8 cellular contexts compared by ENCODE assay signal in the genomic region with DNA sequence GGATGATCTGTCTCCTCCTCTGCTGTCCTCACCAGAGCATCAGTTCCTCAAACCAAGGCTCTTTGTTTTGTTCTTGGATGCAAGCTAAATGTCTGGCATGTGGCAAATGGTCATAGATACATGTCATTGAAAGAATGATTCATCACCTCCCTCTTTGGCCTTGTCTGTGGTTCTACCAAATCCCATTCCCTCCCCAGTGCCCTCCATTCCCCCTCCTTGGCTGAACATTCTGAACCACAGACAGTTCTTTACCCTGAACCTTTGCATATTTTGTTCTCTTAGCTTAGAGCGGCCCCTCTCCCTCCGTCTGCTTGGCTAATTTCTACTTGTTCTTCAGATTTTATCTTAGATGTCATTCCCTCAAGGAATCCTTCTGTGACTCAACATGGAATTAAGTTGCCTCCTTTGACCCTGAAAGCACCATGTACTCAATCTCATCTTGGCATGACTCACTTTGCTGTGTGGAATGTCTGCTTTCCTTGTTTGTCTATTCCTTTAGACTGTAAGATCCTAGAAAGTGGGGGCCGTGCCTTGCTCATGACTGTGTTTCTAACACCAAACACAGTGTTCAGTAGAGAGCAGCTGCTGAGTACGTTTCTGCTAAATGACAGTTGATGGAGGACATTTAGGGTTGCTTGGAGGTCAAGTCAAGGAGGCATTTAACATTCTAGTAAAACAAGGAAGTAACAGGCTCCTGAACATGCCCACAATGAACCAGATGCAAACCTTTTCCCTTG. TPM values are rescaled to one million over a fixed set of nuclear protein-coding genes. Genes with fewer than 3 reads are reported as not detected.
DNase-seq lines count a peak whose midpoint lies in the region; ATAC-seq and TF ChIP-seq lines count a peak whose summit lies in the region.

No MANE protein-coding gene starts in this region.

- no peaks in the 10 kb centered on the region for H3K79me2 ChIP-seq in OCI-LY3 (ENCODE audit: low read length)
- H3K79me2 ChIP-seq in parathyroid adenoma: no peaks in the 10 kb centered on the region

- DNase-seq in Daoy (ENCODE audit: low read depth): peak; percentile 91
- peak; percentile 98 for DNase-seq in epithelial cell of proximal tubule (ENCODE audit: low read depth)
- DNase-seq in NCI-H187 treated with DMSO at 0.1 percent for 48 hours (lab: John Stamatoyannopoulos, UW): no peak
- DNase-seq in globus pallidus (ENCODE audit: low spot score): no peak
- DNase-seq in activated CD4-positive, alpha-beta T cell treated with anti-CD3 and anti-CD28 coated beads, Interleukin-2, amount 50 U/mL, for 1 hour: no peak

- H3K4me3 ChIP-seq in OCI-LY3 (ENCODE audit: low read length): peak overlapping the region; percentile 48
- H3K4me3 ChIP-seq in epithelial cell of proximal tubule (ENCODE audit: low read depth, low read length): no peak overlapping the region
- no peak overlapping the region for H3K4me3 ChIP-seq in parathyroid adenoma (ENCODE audit: low read depth, low read length)

- peaks cover 9% of the 10 kb centered on the region; the same call in 1 of the 2 replicates for H4K20me1 ChIP-seq in OCI-LY3 (ENCODE audit: insufficient read depth, low read length)

- peak overlapping the region; percentile 56 for H3K27ac ChIP-seq in OCI-LY3 (ENCODE audit: low read length)
- peak overlapping the region; percentile 26 for H3K27ac ChIP-seq in parathyroid adenoma

- H3K9ac ChIP-seq in OCI-LY3 (ENCODE audit: low read length): peak overlapping the region; percentile 7; the same call in 1 of the 2 replicates
- no peak overlapping the region for H3K9ac ChIP-seq in parathyroid adenoma

- H3K36me3 ChIP-seq in OCI-LY3 (replicated peaks; ENCODE audit: low read depth, low read length) (peaks cover 3% of the 10 kb centered on the region), parathyroid adenoma (ENCODE audit: control insufficient read depth, insufficient read depth, low read length) (no peaks in the 10 kb centered on the region)

- H3K4me2 ChIP-seq in OCI-LY3 (ENCODE audit: low read length) (peak overlapping the region; percentile 76), parathyroid adenoma (ENCODE audit: low read length) (peak overlapping the region; percentile 11)

- H3K27me3 ChIP-seq in OCI-LY3 (ENCODE audit: low read depth, low read length): peaks cover 11% of the 10 kb centered on the region; the same call in 1 of the 2 replicates
- no peaks in the 10 kb centered on the region for H3K27me3 ChIP-seq in parathyroid adenoma (ENCODE audit: control insufficient read depth, insufficient read depth, low read length)

- ATAC-seq in GM18873 (IDR thresholded peaks at IDR 0.05; ENCODE audit: low FRiP score, unreplicated experiment): no peak

- H2AFZ ChIP-seq in OCI-LY3 (ENCODE audit: low read depth, low read length) (no peak overlapping the region), parathyroid adenoma (peak overlapping the region; percentile 50)

- no peaks in the 10 kb centered on the region for H3K9me3 ChIP-seq in OCI-LY3 (ENCODE audit: insufficient read depth, low read length)
- no peaks in the 10 kb centered on the region for H3K9me3 ChIP-seq in parathyroid adenoma (ENCODE audit: control insufficient read depth, low read length)

- H3K4me1 ChIP-seq in OCI-LY3 (ENCODE audit: low read length) (peaks cover 72% of the 10 kb centered on the region), parathyroid adenoma (peaks cover 12% of the 10 kb centered on the region)

- TF ChIP-seq CTCF in OCI-LY3 (IDR thresholded peaks at IDR 0.05; ENCODE audit: low read depth, low read length) (no peak), epithelial cell of proximal tubule (conservative IDR thresholded peaks at IDR 0.05; ENCODE audit: low read depth, low read length) (no peak), parathyroid adenoma (IDR thresholded peaks at IDR 0.05) (no peak)

RNA-seq across cellular contexts. Expression of a gene that starts 8.1 kb away (rescaled TPM):
- 2.3 and 6.2 TPM in 2 replicates for total RNA-seq in Daoy (2014; rRNA removed; shearing (Covaris generic))
- total RNA-seq in epithelial cell of proximal tubule: 2.0 and 2.5 TPM in 2 replicates

Comparison
In these comparisons a context has a peak if more than half of its experiments do, and no peak if none do; other contexts are left out.
1. DNase-seq: peak in Daoy (single experiment) and epithelial cell of proximal tubule (single experiment); none in NCI-H187 treated with DMSO at 0.1 percent for 48 hours (single experiment), globus pallidus (single experiment) and activated CD4-positive, alpha-beta T cell treated with anti-CD3 and anti-CD28 coated beads, Interleukin-2, amount 50 U/mL, for 1 hour (single experiment).